ENCODE assay signal across 1 cellular context in genomic region chrX:136272325-136272724, GRCh38.
TF ChIP-seq lines count a peak whose summit lies in the region.

No MANE protein-coding gene starts in this region.

TF ChIP-seq in HEK293, 187 proteins besides CTCF, POLR2A, EP300 and RAD21 (continued from another document):
- TF ChIP-seq ZNF148 (tag by site-specific recombination; IDR thresholded peaks at IDR 0.05; ENCODE audit: borderline replicate concordance) (no peak), ZNF600 (tag by site-specific recombination; IDR thresholded peaks at IDR 0.05) (no peak), ZFP69B (tag by site-specific recombination; IDR thresholded peaks at IDR 0.05) (no peak), ZNF10 (tag by site-specific recombination; IDR thresholded peaks at IDR 0.05) (no peak), ZNF624 (tag by site-specific recombination; IDR thresholded peaks at IDR 0.05) (no peak), PATZ1 (tag by site-specific recombination; IDR thresholded peaks at IDR 0.05) (no peak), HOXA7 (CRISPR knock-in tag; IDR thresholded peaks at IDR 0.05; ENCODE audit: borderline replicate concordance) (no peak), ZNF426 (tag by site-specific recombination; IDR thresholded peaks at IDR 0.05) (no peak), GLIS1 (tag by site-specific recombination; IDR thresholded peaks at IDR 0.05) (no peak), ZNF704 (tag by site-specific recombination; IDR thresholded peaks at IDR 0.05) (no peak)
TF ChIP-seq in HEK293: peak in this region for 0.
